ENCODE assay signal across 8 cellular contexts in genomic region chr13:113489549-113490495, GRCh38. TPM values are rescaled to one million over a fixed set of nuclear protein-coding genes. Genes with fewer than 3 reads are reported as not detected.
DNase-seq lines count a peak whose midpoint lies in the region; ATAC-seq and TF ChIP-seq lines count a peak whose summit lies in the region.

No MANE protein-coding gene starts in this region.

- no peak for TF ChIP-seq RAD21 in liver (IDR thresholded peaks at IDR 0.05)

- peak overlapping the region in 1 of 2 donors; percentile 53 for H3K9ac ChIP-seq in liver (ENCODE audit: low read depth in 1 of 2, low read length in 2 of 2)

- in situ Hi-C loops in KBM-7 (cut with MboI; ENCODE audit: low pct_unique_long_range_greater_than_20kb, low sequenced_read_pairs): no loop called here

- peaks cover 14 to 34% (median 18%) of the 10 kb centered on the region in 4 donors for H3K4me1 ChIP-seq in liver (ENCODE audit: control insufficient read depth in 4 of 4, insufficient read depth in 4 of 4, low read length in 3 of 4)

- no peaks in the 10 kb centered on the region for H3K27me3 ChIP-seq in liver (ENCODE audit: control insufficient read depth in 4 of 4, insufficient read depth in 4 of 4, low read length in 3 of 4)

- TF ChIP-seq CTCF in liver (IDR thresholded peaks at IDR 0.05; ENCODE audit: low read depth, low read length, missing input control): no peak

- no peaks in the 10 kb centered on the region for H3K9me3 ChIP-seq in liver (ENCODE audit: control insufficient read depth in 4 of 4, low read length in 3 of 4)

- DNase-seq in ELF-1 (ENCODE audit: low read depth, low spot score) (peak; percentile 68), KBM-7 (peak; percentile 55), T1000 (lab: John Stamatoyannopoulos, UW) (peak; percentile 68), cerebellum (ENCODE audit: low spot score) (peak; percentile 33), SW 1271 (lab: John Stamatoyannopoulos, UW) (no peak)
- peak; percentile 26 to 32 for DNase-seq in stimulated activated CD4-positive, alpha-beta T cell treated with anti-CD3 and anti-CD28 coated beads, Interleukin-4, amount 100 ng/mL, for 4 hours

- WGBS in liver: 7% methylated on average over 54 of the region's 54 CpGs

- ATAC-seq in GM21737 (IDR thresholded peaks at IDR 0.05; ENCODE audit: unreplicated experiment): peak; percentile 14

- H3K36me3 ChIP-seq in liver (ENCODE audit: control insufficient read depth in 4 of 4, insufficient read depth in 3 of 4, low read depth in 1 of 4, low read length in 3 of 4): no peaks in the 10 kb centered on the region

- H3K4me3 ChIP-seq in liver (ENCODE audit: low read depth in 1 of 3, low read length in 3 of 3): peak overlapping the region; percentile 70 to 92 (median 79)

- H3K27ac ChIP-seq in liver (ENCODE audit: low read depth in 1 of 2, low read length in 2 of 2): peak overlapping the region; percentile 60 to 62

TF ChIP-seq in liver, 16 proteins besides CTCF, POLR2A, EP300 and RAD21:
- TF ChIP-seq FOXA2 (IDR thresholded peaks at IDR 0.05): no peak

RNA-seq across cellular contexts. Expression of gene DCUN1D2, which starts 0.7 kb away (rescaled TPM):
- total RNA-seq in cerebellum (44.5 TPM), liver (10 to 100 TPM in 1 of 2 donors, 1 to 10 TPM in 1; 6.9 to 13.1 TPM)
- polyA plus RNA-seq in liver: 1 to 10 TPM; 4.0 to 4.1 TPM

RNA-seq across cellular contexts. Expression of gene ADPRHL1, which starts 36.5 kb away (rescaled TPM):
- total RNA-seq in cerebellum (5.0 TPM), liver (under 1 TPM; 0.28 to 0.67 TPM)
- polyA plus RNA-seq in liver: under 1 TPM; 0.43 to 0.67 TPM

Comparison
In these comparisons a context has a peak if more than half of its experiments do, and no peak if none do; other contexts are left out.
1. DNase-seq: peak in ELF-1 (single experiment), KBM-7 (single experiment), T1000 (single experiment), cerebellum (single experiment) and stimulated activated CD4-positive, alpha-beta T cell treated with anti-CD3 and anti-CD28 coated beads, Interleukin-4, amount 100 ng/mL, for 4 hours (2 of 2); none in SW 1271 (0 of 2).